ENCODE assay signal across 23 cellular contexts in the genomic region with DNA sequence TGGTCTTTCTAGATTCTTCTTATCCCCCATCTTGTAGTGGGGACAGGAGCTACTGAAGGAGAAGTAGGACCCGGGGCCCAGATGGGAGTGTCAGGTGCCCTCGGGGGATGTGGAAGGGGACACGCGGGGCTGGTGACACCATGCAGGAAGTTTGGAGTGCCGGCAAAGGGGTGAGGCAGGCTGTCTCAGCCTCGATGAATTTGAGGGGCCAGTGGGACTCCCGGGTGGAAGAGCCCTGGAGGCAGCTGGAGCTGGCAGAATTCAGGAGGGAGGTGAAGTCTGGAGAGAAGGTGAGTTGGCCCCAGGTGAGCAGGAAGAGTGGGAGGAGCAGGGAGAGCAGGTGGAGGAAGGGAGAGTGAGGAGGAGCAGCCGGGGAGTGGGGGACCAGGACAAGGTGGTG.
"Had no signal": no experiment of that assay in that cellular context is flagged by ENCODE, and none has a peak within 500 bp of the region (broad histone marks: within the 10 kb centered on the region; RNA-seq: fewer than 3 reads in every experiment).

No MANE protein-coding gene starts in this region.

- H3K27me3 Mint-ChIP-seq: activated CD4-positive, alpha-beta T cell treated with anti-CD3 and anti-CD28 coated beads, Interleukin-2, amount 10 ng/mL, durations not matched to agents 24 days and 14 days had no signal

- H3K27ac Mint-ChIP-seq: activated CD4-positive, alpha-beta memory T cell treated with anti-CD3 and anti-CD28 coated beads for 36 hours; activated CD4-positive, alpha-beta T cell treated with anti-CD3 and anti-CD28 coated beads, Interleukin-2, amount 10 ng/mL, durations not matched to agents 24 days and 14 days; activated naive CD4-positive, alpha-beta T cell treated with anti-CD3 and anti-CD28 coated beads, Interleukin-2, amount 50 U/mL, for 72 hours; activated T-helper 1 cell treated with anti-CD3 and anti-CD28 coated beads, Interleukin-12 subunit alpha, Interleukin-12 subunit beta, Interleukin-2, Interleukin-4 antibody, amounts not matched to agents 30 ng/mL and 10 ng/mL and 1 ng/mL, durations not matched to agents 14 hours and 24 hours and 36 hours; nephron progenitor cell; T-helper 17 cell had no signal

- FAIRE-seq: frontal cortex, islet of Langerhans had no signal

- H3K27ac ChIP-seq: breast epithelium, SK-N-MC, thoracic aorta, upper lobe of left lung had no signal

- H3K36me3 Mint-ChIP-seq: activated CD4-positive, alpha-beta memory T cell treated with anti-CD3 and anti-CD28 coated beads for 36 hours; activated naive CD4-positive, alpha-beta T cell treated with anti-CD3 and anti-CD28 coated beads, Interleukin-2, amount 50 U/mL, for 72 hours had no signal

- H3K9me3 Mint-ChIP-seq: activated CD4-positive, alpha-beta memory T cell treated with anti-CD3 and anti-CD28 coated beads for 36 hours; activated CD4-positive, alpha-beta T cell treated with anti-CD3 and anti-CD28 coated beads, Interleukin-2, amount 10 ng/mL, durations not matched to agents 24 days and 14 days; activated naive CD4-positive, alpha-beta T cell treated with anti-CD3 and anti-CD28 coated beads, Interleukin-2, amount 50 U/mL, for 72 hours; activated T-helper 1 cell treated with anti-CD3 and anti-CD28 coated beads, Interleukin-12 subunit alpha, Interleukin-12 subunit beta, Interleukin-2, Interleukin-4 antibody, amounts not matched to agents 30 ng/mL and 10 ng/mL and 1 ng/mL, durations not matched to agents 14 hours and 24 hours and 36 hours; central memory CD8-positive, alpha-beta T cell had no signal

- ATAC-seq: activated naive CD4-positive, alpha-beta T cell treated with anti-CD3 and anti-CD28 coated beads, Interleukin-2, amount 50 U/mL, for 72 hours; left ventricle myocardium superior; right cardiac atrium; stimulated activated naive CD8-positive, alpha-beta T cell treated with anti-CD3 and anti-CD28 coated beads, Interleukin-15, Interleukin-2, amounts not matched to agents 100 U/mL and 50 U/mL, for 24 hours; T-helper 17 cell had no signal

- DNase-seq: activated CD4-positive, alpha-beta memory T cell treated with anti-CD3 and anti-CD28 coated beads for 36 hours; activated CD4-positive, alpha-beta T cell treated with anti-CD3 and anti-CD28 coated beads, Interleukin-2, amount 10 ng/mL, durations not matched to agents 24 days and 14 days; activated CD4-positive, CD25-positive, alpha-beta regulatory T cell treated with anti-CD3 and anti-CD28 coated beads, Interleukin-2, amount 50 U/mL, for 72 hours; activated CD8-positive, alpha-beta memory T cell treated with anti-CD3 and anti-CD28 coated beads, Interleukin-2, amount 50 U/mL, for 4 hours; activated gamma-delta T cell treated with Interleukin-2 at 50 U/mL for 16 hours; activated T-cell treated with anti-CD3 and anti-CD28 coated beads, Interleukin-2, amount 50 U/mL, for 1 hour; effector memory CD4-positive, alpha-beta T cell; left ventricle myocardium superior; nephron progenitor cell; right cardiac atrium; stimulated activated CD4-positive, alpha-beta T cell treated with anti-CD3 and anti-CD28 coated beads, Interleukin-4, amount 100 ng/mL, for 1 hour; stimulated activated naive CD8-positive, alpha-beta T cell treated with anti-CD3 and anti-CD28 coated beads, Interleukin-15, Interleukin-2, amounts not matched to agents 100 U/mL and 50 U/mL, for 24 hours; T-helper 17 cell; T1000 had no signal

- H3K4me1 ChIP-seq: breast epithelium, upper lobe of left lung had no signal

- H3K4me3 Mint-ChIP-seq: activated CD4-positive, alpha-beta memory T cell treated with anti-CD3 and anti-CD28 coated beads for 36 hours; activated CD4-positive, alpha-beta T cell treated with anti-CD3 and anti-CD28 coated beads, Interleukin-2, amount 10 ng/mL, durations not matched to agents 24 days and 14 days; activated T-helper 1 cell treated with anti-CD3 and anti-CD28 coated beads, Interleukin-12 subunit alpha, Interleukin-12 subunit beta, Interleukin-2, Interleukin-4 antibody, amounts not matched to agents 30 ng/mL and 10 ng/mL and 1 ng/mL, durations not matched to agents 14 hours and 24 hours and 36 hours; central memory CD8-positive, alpha-beta T cell; nephron progenitor cell; T-helper 17 cell had no signal

- H3K4me3 ChIP-seq: breast epithelium, SK-N-MC, thoracic aorta, upper lobe of left lung had no signal

- H3K4me1 Mint-ChIP-seq: activated CD4-positive, alpha-beta T cell treated with anti-CD3 and anti-CD28 coated beads, Interleukin-2, amount 10 ng/mL, durations not matched to agents 24 days and 14 days; central memory CD8-positive, alpha-beta T cell; T-helper 17 cell had no signal

- H3K9me3 ChIP-seq: breast epithelium, thoracic aorta, upper lobe of left lung had no signal

- H3K27me3 ChIP-seq: upper lobe of left lung had no signal

- H3K36me3 ChIP-seq: breast epithelium, thoracic aorta, upper lobe of left lung had no signal
